In the genomic region with DNA sequence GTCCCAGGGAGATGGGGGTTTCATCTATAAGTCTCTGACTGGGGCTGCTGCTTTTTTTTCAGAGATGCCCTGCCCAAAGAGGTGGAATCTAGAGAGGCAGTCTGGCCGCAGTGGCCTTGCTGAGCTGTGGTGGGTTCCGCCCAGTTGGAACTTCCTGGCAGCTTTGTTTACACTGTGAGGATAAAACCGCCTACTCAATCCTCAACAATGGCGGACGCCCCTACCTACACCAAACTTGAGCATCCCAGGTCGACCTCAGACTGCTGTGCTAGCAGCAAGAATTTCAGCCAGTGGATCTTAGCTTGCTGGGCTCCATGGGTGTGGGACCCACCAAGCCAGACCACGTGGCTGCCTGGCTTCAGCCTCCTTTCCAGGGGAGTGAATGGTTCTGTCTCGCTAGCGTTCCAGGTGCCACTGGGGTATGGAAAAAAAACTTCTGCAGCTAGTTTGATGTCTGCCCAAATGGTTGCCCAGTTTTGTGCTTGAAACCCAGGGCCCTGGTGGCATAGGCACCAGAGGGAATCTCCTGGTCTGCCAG, we compare ENCODE assay signal across 21 cellular contexts.
"Had no signal": no experiment of that assay in that cellular context is flagged by ENCODE, and none has a peak within 500 bp of the region (broad histone marks: within the 10 kb centered on the region; RNA-seq: fewer than 3 reads in every experiment).

No MANE protein-coding gene starts in this region.

- H3K4me2 ChIP-seq: neural progenitor cell had no signal

- H3K36me3 ChIP-seq: left lung, neural progenitor cell, sigmoid colon, thyroid gland, vagina had no signal

- H3K27me3 ChIP-seq: left lung, neural progenitor cell, sigmoid colon, thyroid gland, vagina had no signal

- H3K9me3 ChIP-seq: psoas muscle, sigmoid colon, thyroid gland, vagina had no signal

- FAIRE-seq: frontal cortex, keratinocyte had no signal

- H3K27ac ChIP-seq: left lung, neural progenitor cell, psoas muscle, sigmoid colon, thyroid gland, vagina had no signal

- ATAC-seq: effector memory CD8-positive, alpha-beta T cell; left cardiac atrium; left lung; naive thymus-derived CD4-positive, alpha-beta T cell; psoas muscle; right cardiac atrium; stimulated activated naive B cell treated with anti-CD40 and anti-IgM and Interleukin-4, amounts not matched to agents 10 μg/mL and 1 μg/mL and 100 μg/mL, for 72 hours had no signal

- H2AFZ ChIP-seq: neural progenitor cell had no signal

- H3K4me1 ChIP-seq: left lung, neural progenitor cell, psoas muscle, sigmoid colon, thyroid gland, vagina had no signal

- H3K9ac ChIP-seq: neural progenitor cell had no signal

- DNase-seq: cortex of kidney; effector memory CD8-positive, alpha-beta T cell; hypothalamus; left cardiac atrium; mesenchymal stem cell; midbrain; naive thymus-derived CD4-positive, alpha-beta T cell; nucleus accumbens; psoas muscle; sigmoid colon; stimulated activated CD4-positive, alpha-beta T cell treated with anti-CD3 and anti-CD28 coated beads, Interleukin-2, amount 100 ng/mL, for 24 hours; stimulated activated CD4-positive, alpha-beta T cell treated with anti-CD3 and anti-CD28 coated beads, Interleukin-4, amount 100 ng/mL, for 4 hours; stimulated activated naive B cell treated with anti-CD40 and anti-IgM and Interleukin-4, amounts not matched to agents 10 μg/mL and 1 μg/mL and 100 μg/mL, for 72 hours; thyroid gland; trophoblast cell had no signal

- H3K4me3 ChIP-seq: left lung, neural progenitor cell, psoas muscle, sigmoid colon, thyroid gland, vagina had no signal
